ENCODE assay signal across 19 cellular contexts in the genomic region with DNA sequence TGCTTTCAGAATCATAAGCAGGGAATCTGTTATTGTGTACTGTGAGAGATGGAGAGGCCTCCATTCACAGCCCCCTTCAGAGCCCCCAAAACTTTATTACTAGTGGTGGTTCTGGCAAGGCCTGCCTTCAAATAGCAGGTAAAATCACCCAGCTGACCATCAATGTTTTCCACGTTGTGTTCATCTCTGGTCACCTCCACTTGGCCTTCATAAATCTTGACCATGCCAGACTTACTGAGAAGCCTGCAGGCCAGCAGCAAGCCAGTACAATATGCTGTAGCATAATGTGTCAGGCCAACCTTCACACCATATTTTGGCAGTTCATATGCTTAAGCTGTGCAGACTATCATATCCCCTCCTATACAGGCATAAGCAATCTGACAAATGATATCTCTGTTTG.
DNase-seq lines count a peak whose midpoint lies in the region; ATAC-seq and TF ChIP-seq lines count a peak whose summit lies in the region.
"Had no signal": no experiment of that assay in that cellular context is flagged by ENCODE, and none has a peak within 500 bp of the region (broad histone marks: within the 10 kb centered on the region; RNA-seq: fewer than 3 reads in every experiment).

No MANE protein-coding gene starts in this region.

- intact Hi-C loops in esophagus muscularis mucosa (cut with DNase I): loop anchor here (10.0 kb wide), 1 partner anchor 388 kb away; no protein-coding TSS in a partner anchor

- 88% methylated on average over 1 of the region's 1 CpG for WGBS in esophagus muscularis mucosa

- H3K27ac Mint-ChIP-seq in nephron: peak overlapping the region in 2 of 3 experiments; percentile 78 to 81
- H3K27ac Mint-ChIP-seq: B cell; CD4-positive, CD25-positive, alpha-beta regulatory T cell; CD8-positive, alpha-beta T cell; GM23338; H9 had no signal

- H3K27me3 ChIP-seq in esophagus muscularis mucosa: no peaks in the 10 kb centered on the region
- H3K27me3 ChIP-seq: BLaER1 had no signal

- H3K9me3 Mint-ChIP-seq in nephron: peaks cover 5% of the 10 kb centered on the region
- H3K9me3 Mint-ChIP-seq: CD4-positive, CD25-positive, alpha-beta regulatory T cell; CD8-positive, alpha-beta T cell; GM23338; H9 had no signal

- TF ChIP-seq CTCF in esophagus muscularis mucosa (IDR thresholded peaks at IDR 0.05) (no peak), nephron (IDR thresholded peaks at IDR 0.05; ENCODE audit: unreplicated experiment in 3 of 3) (no peak)

- H3K4me3 ChIP-seq in esophagus muscularis mucosa: no peak overlapping the region
- H3K4me3 ChIP-seq: BLaER1, GM23338 had no signal

- no peak for TF ChIP-seq POLR2A in esophagus muscularis mucosa (IDR thresholded peaks at IDR 0.05; ENCODE audit: low read depth)

- H3K36me3 Mint-ChIP-seq in nephron (ENCODE audit: low read depth): no peaks in the 10 kb centered on the region
- H3K36me3 Mint-ChIP-seq: CD4-positive, CD25-positive, alpha-beta regulatory T cell; CD8-positive, alpha-beta T cell had no signal

- H3K4me1 ChIP-seq in esophagus muscularis mucosa: peaks cover 11 to 19% (median 15%) of the 10 kb centered on the region in 4 donors
- H3K4me1 ChIP-seq: BLaER1, Caco-2 had no signal

- peak overlapping the region in 1 of 3 experiments; percentile 15 for H3K4me3 Mint-ChIP-seq in nephron
- H3K4me3 Mint-ChIP-seq: B cell; CD4-positive, CD25-positive, alpha-beta regulatory T cell; CD8-positive, alpha-beta T cell; GM23338; H9 had no signal

- peaks cover 5% of the 10 kb centered on the region for H3K27me3 Mint-ChIP-seq in nephron (ENCODE audit: low read depth)

- no peak for ATAC-seq in HG03196 (IDR thresholded peaks at IDR 0.05; ENCODE audit: unreplicated experiment)
- no peak for ATAC-seq in stimulated activated naive CD8-positive, alpha-beta T cell treated with anti-CD3 and anti-CD28 coated beads, Interleukin-15, Interleukin-2, amounts not matched to agents 100 U/mL and 50 U/mL, for 24 hours
- ATAC-seq: CD8-positive, alpha-beta T cell; GM23338; HCT116 had no signal

- TF ChIP-seq EP300 in esophagus muscularis mucosa (IDR thresholded peaks at IDR 0.05): no peak

- no peaks in the 10 kb centered on the region for H3K36me3 ChIP-seq in esophagus muscularis mucosa
- H3K36me3 ChIP-seq: BLaER1 had no signal

- no peaks in the 10 kb centered on the region for H3K9me3 ChIP-seq in esophagus muscularis mucosa
- H3K9me3 ChIP-seq: BLaER1, Caco-2 had no signal

- H3K4me1 Mint-ChIP-seq in nephron: peaks cover 41% of the 10 kb centered on the region
- H3K4me1 Mint-ChIP-seq: CD4-positive, CD25-positive, alpha-beta regulatory T cell had no signal

- in situ Hi-C loops in G401 (cut with HindIII; ENCODE audit: low sequenced_read_pairs): no loop called here

- peak; percentile 52 for DNase-seq in G401 (ENCODE audit: low spot score)
- peak; percentile 86 for DNase-seq in esophagus muscularis mucosa (ENCODE audit: extremely low spot score)
- no peak for DNase-seq in stimulated activated naive CD8-positive, alpha-beta T cell treated with anti-CD3 and anti-CD28 coated beads, Interleukin-15, Interleukin-2, amounts not matched to agents 100 U/mL and 50 U/mL, for 24 hours
- DNase-seq in midbrain (lab: John Stamatoyannopoulos, UW): no peak
- DNase-seq: Caco-2; CD4-positive, CD25-positive, alpha-beta regulatory T cell; CD8-positive, alpha-beta T cell; DMS153; DND-41; GDM1; H9 had no signal

- no peak overlapping the region for H3K27ac ChIP-seq in esophagus muscularis mucosa (replicated peaks in 1 of 4)
- H3K27ac ChIP-seq: 22Rv1, BLaER1, C4-2B had no signal

Comparison
In these comparisons a context has a peak if more than half of its experiments do, and no peak if none do; other contexts are left out.
1. DNase-seq: peak in G401 (single experiment) and esophagus muscularis mucosa (single experiment); none in stimulated activated naive CD8-positive, alpha-beta T cell treated with anti-CD3 and anti-CD28 coated beads, Interleukin-15, Interleukin-2, amounts not matched to agents 100 U/mL and 50 U/mL, for 24 hours (single experiment) and midbrain (single experiment).